ENCODE assay signal across 8 cellular contexts in the genomic region with DNA sequence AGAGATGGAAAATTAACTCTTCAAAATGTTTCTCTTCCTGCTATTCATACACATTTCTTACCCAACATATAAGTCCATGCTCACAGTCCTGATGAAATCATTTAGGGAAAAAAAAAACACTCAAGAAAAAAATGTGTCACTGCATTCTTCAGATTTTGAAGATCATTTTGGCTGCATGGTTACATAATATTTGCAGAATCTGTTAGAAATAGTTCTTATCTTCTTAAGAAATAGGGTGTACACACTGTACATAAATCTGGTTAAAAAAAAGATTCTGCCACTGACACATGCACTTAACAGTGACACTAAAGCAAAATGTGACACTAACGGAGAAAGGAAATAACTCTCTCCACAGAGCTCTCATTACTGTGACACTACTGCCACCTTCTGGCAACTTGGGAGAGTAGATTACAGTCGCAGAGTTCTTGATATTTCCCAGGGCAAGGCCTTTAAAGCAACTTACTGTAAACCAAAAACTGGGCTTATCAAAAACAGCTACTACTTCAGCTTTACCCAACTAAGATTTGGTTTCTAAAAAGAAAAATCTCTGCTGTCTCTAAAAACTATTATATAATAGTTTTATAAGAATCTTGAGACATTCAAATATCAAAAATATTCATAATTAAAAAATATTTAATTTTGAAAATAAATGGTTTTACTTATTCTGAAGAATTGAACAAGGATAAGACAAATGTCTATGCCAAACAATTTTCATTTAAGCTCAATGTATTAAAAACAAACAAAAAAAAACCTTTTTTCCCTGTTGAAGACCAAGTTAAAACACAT.
A peak's percentile ranks its signal among the peaks of the same experiment; 100 is the strongest.
DNase-seq lines count a peak whose midpoint lies in the region; ATAC-seq and TF ChIP-seq lines count a peak whose summit lies in the region.

No MANE protein-coding gene starts in this region.

- H3K36me3 ChIP-seq in effector memory CD4-positive, alpha-beta T cell (ENCODE audit: control insufficient read depth, insufficient read depth, low read length) = peaks cover 7% of the 10 kb centered on the region

- peaks cover 43% of the 10 kb centered on the region for H3K4me1 Mint-ChIP-seq in mesothelial cell of epicardium

- peak; percentile 51 for DNase-seq in Caki2 (ENCODE audit: low read depth)
- DNase-seq in NCI-H460 (ENCODE audit: extremely low read depth, low read depth) = peak; percentile 88
- peak; percentile 41 for DNase-seq in activated CD4-positive, CD25-positive, alpha-beta regulatory T cell treated with anti-CD3 and anti-CD28 coated beads, Interleukin-2, amount 50 U/mL, for 72 hours
- peak; percentile 22 to 56 (median 30) for DNase-seq in effector memory CD4-positive, alpha-beta T cell
- DNase-seq in mesothelial cell of epicardium (ENCODE audit: low spot score in 2 of 2, unreplicated experiment in 2 of 2) = peak in 1 of 2 experiments; percentile 59
- peak; percentile 19 for DNase-seq in stimulated activated naive CD4-positive, alpha-beta T cell treated with Interleukin-2 at 50 U/mL for 16 hours (lab: John Stamatoyannopoulos, UW)

- H3K27ac Mint-ChIP-seq in mesothelial cell of epicardium = no peak overlapping the region

- H3K9me3 Mint-ChIP-seq in mesothelial cell of epicardium = no peaks in the 10 kb centered on the region

- H3K4me1 ChIP-seq in effector memory CD4-positive, alpha-beta T cell (ENCODE audit: control insufficient read depth, insufficient read depth, low read length, poor library complexity, severe bottlenecking) = no peaks in the 10 kb centered on the region

- no peaks in the 10 kb centered on the region for H3K36me3 Mint-ChIP-seq in mesothelial cell of epicardium

- no peaks in the 10 kb centered on the region for H3K27me3 ChIP-seq in effector memory CD4-positive, alpha-beta T cell (replicated peaks; ENCODE audit: control insufficient read depth, insufficient read depth, low read length, poor library complexity, severe bottlenecking)

- TF ChIP-seq CTCF in mesothelial cell of epicardium (IDR thresholded peaks at IDR 0.05; ENCODE audit: unreplicated experiment) = peak; percentile 78

- H3K4me3 ChIP-seq in effector memory CD4-positive, alpha-beta T cell (ENCODE audit: insufficient read depth, low read depth, low read length, poor library complexity, severe bottlenecking) = no peak overlapping the region

- no peak overlapping the region for H3K4me3 Mint-ChIP-seq in mesothelial cell of epicardium

- ATAC-seq in GM19438 (IDR thresholded peaks at IDR 0.05; ENCODE audit: low read depth, unreplicated experiment) = peak; percentile 86
- peak; percentile 93 for ATAC-seq in HG03469 (IDR thresholded peaks at IDR 0.05; ENCODE audit: unreplicated experiment)

- no peaks in the 10 kb centered on the region for H3K27me3 Mint-ChIP-seq in mesothelial cell of epicardium (ENCODE audit: low read depth)

- H3K27ac ChIP-seq in effector memory CD4-positive, alpha-beta T cell (ENCODE audit: insufficient read depth, low read length, poor library complexity, severe bottlenecking) = no peak overlapping the region

- H3K9me3 ChIP-seq in effector memory CD4-positive, alpha-beta T cell (ENCODE audit: control insufficient read depth, low read length) = no peaks in the 10 kb centered on the region

- in situ Hi-C loops in Caki2 (cut with HindIII; ENCODE audit: low pct_unique_long_range_greater_than_20kb, low sequenced_read_pairs) = no loop called here
